In genomic region chr6:98352348-98352747, GRCh38 we compare ENCODE assay signal across 27 cellular contexts.
"Had no signal": no experiment of that assay in that cellular context is flagged by ENCODE, and none has a peak within 500 bp of the region (broad histone marks: within the 10 kb centered on the region; RNA-seq: fewer than 3 reads in every experiment).

No MANE protein-coding gene starts in this region.

- H3K27ac ChIP-seq: colonic mucosa, coronary artery, dorsolateral prefrontal cortex, epithelial cell of prostate, esophagus muscularis mucosa, esophagus squamous epithelium, foreskin keratinocyte, gastrocnemius medialis, gastroesophageal sphincter, heart left ventricle, heart right ventricle had no signal

- H3K4me3 ChIP-seq: colonic mucosa, coronary artery, dorsolateral prefrontal cortex, esophagus muscularis mucosa, esophagus squamous epithelium, gastrocnemius medialis, gastroesophageal sphincter, heart left ventricle, heart right ventricle had no signal

- H3K27me3 ChIP-seq: colonic mucosa, dorsolateral prefrontal cortex, esophagus muscularis mucosa, esophagus squamous epithelium, foreskin keratinocyte, gastrocnemius medialis, gastroesophageal sphincter, heart left ventricle, heart right ventricle had no signal

- FAIRE-seq: colon, endometrium, endothelial cell of umbilical vein had no signal

- H3K9me3 ChIP-seq: colonic mucosa, esophagus muscularis mucosa, esophagus squamous epithelium, gastrocnemius medialis, gastroesophageal sphincter, heart left ventricle, heart right ventricle had no signal

- H3K4me1 ChIP-seq: colonic mucosa, esophagus muscularis mucosa, esophagus squamous epithelium, foreskin keratinocyte, gastrocnemius medialis, gastroesophageal sphincter, heart left ventricle, heart right ventricle had no signal

- DNase-seq: colonic mucosa; cortex of kidney; dermis blood vessel endothelial cell; dorsolateral prefrontal cortex; effector CD4-positive, alpha-beta T cell; effector CD8-positive, alpha-beta T cell; effector memory CD4-positive, alpha-beta T cell; effector memory CD8-positive, alpha-beta T cell; endodermal cell; erythroblast; esophagus squamous epithelium; foreskin fibroblast; foreskin keratinocyte; foreskin melanocyte; gastrocnemius medialis; glutamatergic neuron; head of caudate nucleus; heart left ventricle; heart right ventricle had no signal

- ATAC-seq: effector memory CD8-positive, alpha-beta T cell; esophagus mucosa; foreskin keratinocyte; gastrocnemius medialis; gastroesophageal sphincter; heart left ventricle; heart right ventricle had no signal

- H3K36me3 ChIP-seq: colonic mucosa, esophagus muscularis mucosa, esophagus squamous epithelium, gastrocnemius medialis, gastroesophageal sphincter, heart left ventricle, heart right ventricle had no signal
